ENCODE assay signal across 8 cellular contexts in genomic region chr17:50508573-50509460, GRCh38. TPM values are rescaled to one million over a fixed set of nuclear protein-coding genes. Genes with fewer than 3 reads are reported as not detected.
DNase-seq lines count a peak whose midpoint lies in the region; ATAC-seq and TF ChIP-seq lines count a peak whose summit lies in the region.

No MANE protein-coding gene starts in this region.

- no peaks in the 10 kb centered on the region for H4K20me1 ChIP-seq in mammary epithelial cell (ENCODE audit: insufficient read depth, low read length)

- dilution Hi-C loops in mammary epithelial cell (cut with HindIII; ENCODE audit: low sequenced_read_pairs) = no loop called here

- peaks cover 24% of the 10 kb centered on the region for H3K27me3 Mint-ChIP-seq in activated T-cell treated with anti-CD3 and anti-CD28 coated beads, Interleukin-2, amount 50 U/mL, for 24 hours

- H3K27me3 ChIP-seq in mammary epithelial cell (ENCODE audit: insufficient read depth, low read length) = no peaks in the 10 kb centered on the region
- no peaks in the 10 kb centered on the region for H3K27me3 ChIP-seq in tibial nerve

- no peaks in the 10 kb centered on the region for H3K9me3 Mint-ChIP-seq in activated T-cell treated with anti-CD3 and anti-CD28 coated beads, Interleukin-2, amount 50 U/mL, for 24 hours

- 64% methylated on average over 26 of the region's 32 CpGs for WGBS in mammary epithelial cell (ENCODE audit: low coverage, missing lambda C conversion rate)
- 24 to 25% methylated on average over 32 of the region's 32 CpGs for WGBS in tibial nerve, 2 donors

- no peak for TF ChIP-seq CTCF in mammary epithelial cell (conservative IDR thresholded peaks at IDR 0.05 in 1 of 2, IDR thresholded peaks at IDR 0.05 in 1 of 2; ENCODE audit: extremely low read depth in 1 of 2, insufficient read depth in 1 of 2, low read depth in 1 of 2, low read length in 2 of 2)
- TF ChIP-seq CTCF in tibial nerve (IDR thresholded peaks at IDR 0.05) = no peak

- in situ Hi-C loops in mammary epithelial cell (cut with MboI; ENCODE audit: low sequenced_read_pairs in 2 of 2) = no loop called here

- CTCF ChIA-PET in mammary epithelial cell (lab: Charles Lee; ENCODE audit: low non-redundant PET) = no interaction called here

- H3K36me3 ChIP-seq in mammary epithelial cell (ENCODE audit: insufficient read depth, low read length) (no peaks in the 10 kb centered on the region), tibial nerve (no peaks in the 10 kb centered on the region)

- no peak for DNase-seq in activated T-cell treated with anti-CD3 and anti-CD28 coated beads, Interleukin-2, amount 50 U/mL, for 24 hours
- no peak for DNase-seq in activated T-cell treated with anti-CD3 and anti-CD28 coated beads, Interleukin-2, amount 50 U/mL, for 1 hour
- no peak for DNase-seq in mammary epithelial cell
- peak; percentile 13 for DNase-seq in medulla oblongata (ENCODE audit: extremely low spot score)
- no peak for DNase-seq in tibial nerve (ENCODE audit: low spot score in 2 of 2)
- DNase-seq in NCI-H2029 treated with DMSO at 0.1 percent for 48 hours (lab: John Stamatoyannopoulos, UW) = no peak

- no peaks in the 10 kb centered on the region for H3K36me3 Mint-ChIP-seq in activated T-cell treated with anti-CD3 and anti-CD28 coated beads, Interleukin-2, amount 50 U/mL, for 24 hours (ENCODE audit: low read depth)

- no peak for TF ChIP-seq POLR2A in tibial nerve (IDR thresholded peaks at IDR 0.05)

- no peak overlapping the region for H3K4me2 ChIP-seq in mammary epithelial cell (ENCODE audit: insufficient read depth, low read depth, low read length)

- intact Hi-C loops in mammary epithelial cell (cut with micrococcal nuclease) = no loop called here

- H2AFZ ChIP-seq in mammary epithelial cell (ENCODE audit: low read depth, low read length) = peak overlapping the region; percentile 24

- peak overlapping the region; percentile 78 for H3K4me3 Mint-ChIP-seq in activated T-cell treated with anti-CD3 and anti-CD28 coated beads, Interleukin-2, amount 50 U/mL, for 24 hours

- no peaks in the 10 kb centered on the region for H3K9me3 ChIP-seq in mammary epithelial cell (replicated peaks; ENCODE audit: insufficient read depth, low read length)
- H3K9me3 ChIP-seq in tibial nerve = no peaks in the 10 kb centered on the region

- H3K27ac Mint-ChIP-seq in activated T-cell treated with anti-CD3 and anti-CD28 coated beads, Interleukin-2, amount 50 U/mL, for 24 hours = peak overlapping the region; percentile 67

- no TSS peak for BruUV-seq in mammary epithelial cell (replicated peaks; lab: Mats Ljungman, UMichigan)

- H3K4me1 Mint-ChIP-seq in activated T-cell treated with anti-CD3 and anti-CD28 coated beads, Interleukin-2, amount 50 U/mL, for 24 hours (ENCODE audit: low read depth) = peaks cover 35% of the 10 kb centered on the region

- ATAC-seq in GM19351 (IDR thresholded peaks at IDR 0.05; ENCODE audit: unreplicated experiment) (no peak), HG03139 (IDR thresholded peaks at IDR 0.05; ENCODE audit: unreplicated experiment) (no peak)

- no peak overlapping the region for H3K9ac ChIP-seq in mammary epithelial cell (ENCODE audit: insufficient read depth, low read length)

- H3K27ac ChIP-seq in mammary epithelial cell (ENCODE audit: insufficient read depth, low read depth, low read length) (no peak overlapping the region), tibial nerve (peak overlapping the region; percentile 78 to 93 (median 84))

- H3K4me1 ChIP-seq in mammary epithelial cell (ENCODE audit: insufficient read depth, low read length) = peaks cover 14% of the 10 kb centered on the region
- H3K4me1 ChIP-seq in tibial nerve = peaks cover 0 to 36% (median 8%) of the 10 kb centered on the region in 4 donors

- no peaks in the 10 kb centered on the region for H3K79me2 ChIP-seq in mammary epithelial cell (ENCODE audit: insufficient read depth, low read length)

- TF ChIP-seq EP300 in tibial nerve (IDR thresholded peaks at IDR 0.05) = no peak

- no peak overlapping the region for H3K4me3 ChIP-seq in mammary epithelial cell (replicated peaks in 1 of 3; ENCODE audit: insufficient read depth in 1 of 3, low read depth in 2 of 3, low read length in 3 of 3)
- H3K4me3 ChIP-seq in tibial nerve = peak overlapping the region; percentile 53 to 81 (median 63)

RNA-seq across cellular contexts. Expression of gene MYCBPAP, which starts 0.6 kb away (rescaled TPM):
- total RNA-seq in mammary epithelial cell (1 to 10 TPM in 1 of 2 donors, under 1 TPM in 1; 0.50 to 9.6 TPM), tibial nerve (1 to 10 TPM; 1.2 to 6.8 (median 4.0) TPM)
- 4.5 TPM for polyA plus RNA-seq in mammary epithelial cell
- polyA minus RNA-seq in mammary epithelial cell = not detected

RNA-seq across cellular contexts. Expression of gene EPN3, which starts 23.7 kb away (rescaled TPM):
- total RNA-seq in mammary epithelial cell = 10 to 100 TPM; 12.2 to 70.7 TPM
- polyA plus RNA-seq in mammary epithelial cell = 101 TPM
- polyA minus RNA-seq in mammary epithelial cell = 151 TPM
- under 1 TPM in 2 of 4 donors, not detected in 2; 0.22 to 0.42 TPM for total RNA-seq in tibial nerve

RNA-seq across cellular contexts. Expression of gene RSAD1, which starts 30.2 kb away (rescaled TPM):
- total RNA-seq in mammary epithelial cell = 10 to 100 TPM; 17.2 to 29.9 TPM
- polyA plus RNA-seq in mammary epithelial cell = 18.8 TPM
- 33.2 TPM for polyA minus RNA-seq in mammary epithelial cell
- total RNA-seq in tibial nerve = 10 to 100 TPM; 30.8 to 61.8 (median 32.9) TPM

RNA-seq across cellular contexts. Expression of gene SPATA20, which starts 38.2 kb away (rescaled TPM):
- 10 to 100 TPM; 65.6 to 79.9 TPM for total RNA-seq in mammary epithelial cell
- 28.9 TPM for polyA plus RNA-seq in mammary epithelial cell
- polyA minus RNA-seq in mammary epithelial cell = 24.6 TPM
- 100 to 1,000 TPM in 1 of 4 donors, 10 to 100 TPM in 3; 80.8 to 151 (median 89.6) TPM for total RNA-seq in tibial nerve

RNA-seq across cellular contexts. Expression of gene CHAD, which starts 40.1 kb away (rescaled TPM):
- total RNA-seq in mammary epithelial cell (not detected), tibial nerve (not detected)
- polyA plus RNA-seq in mammary epithelial cell = not detected
- polyA minus RNA-seq in mammary epithelial cell = not detected

Comparison
In these comparisons a context has a peak if more than half of its experiments do, and no peak if none do; other contexts are left out.
1. H3K4me3 ChIP-seq: peak in tibial nerve (4 of 4); none in mammary epithelial cell (0 of 3).
2. RNA of gene EPN3, which starts 23.7 kb away (total RNA-seq): 12.2 to 70.7 TPM in mammary epithelial cell; 0.22 to 0.42 TPM in tibial nerve; every median in the first group is over 4 times any median in the second.